In the genomic region with DNA sequence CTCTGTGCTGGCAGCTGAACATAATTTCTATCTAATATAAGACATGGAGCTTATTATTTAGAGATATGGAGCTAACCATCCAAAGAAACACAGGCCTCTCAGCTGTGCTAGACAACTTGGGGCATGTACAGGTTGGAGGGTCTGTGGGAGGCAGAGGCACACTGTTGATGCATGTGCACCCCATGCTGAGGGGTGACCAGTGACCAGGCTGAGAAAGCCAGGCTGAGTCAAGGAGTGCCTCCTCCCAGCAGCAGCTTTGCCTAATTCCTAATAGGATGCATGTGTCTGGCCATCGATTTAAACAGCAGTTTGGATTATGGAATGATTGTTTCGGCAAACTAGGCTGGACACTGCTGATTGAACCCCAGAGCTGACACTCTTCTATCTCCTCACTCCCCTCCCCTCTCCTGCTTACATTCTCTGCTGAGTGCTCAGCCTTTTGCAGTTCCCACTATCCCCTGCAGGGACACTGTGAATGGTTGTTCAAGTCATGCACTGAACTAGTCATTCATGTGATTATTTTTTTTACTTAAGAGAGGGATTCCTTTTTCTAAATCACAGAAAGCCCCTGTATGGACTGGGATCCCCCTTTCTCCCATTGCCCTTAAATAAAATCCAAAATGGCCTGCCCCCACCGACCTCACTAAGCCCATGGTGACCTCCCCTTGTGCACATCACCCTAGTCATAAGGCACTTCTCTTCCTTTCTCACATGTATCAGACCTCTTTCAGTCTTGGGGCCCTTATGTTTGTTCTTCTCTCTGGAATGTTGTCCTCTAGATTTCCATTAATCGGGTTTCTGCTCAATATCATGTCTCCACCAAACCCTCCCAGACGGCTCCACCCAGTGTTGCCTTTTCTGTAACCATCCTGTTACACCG, we compare ENCODE assay signal across 9 cellular contexts.
DNase-seq lines count a peak whose midpoint lies in the region; ATAC-seq and TF ChIP-seq lines count a peak whose summit lies in the region.
"Had no signal": no experiment of that assay in that cellular context is flagged by ENCODE, and none has a peak within 500 bp of the region (broad histone marks: within the 10 kb centered on the region; RNA-seq: fewer than 3 reads in every experiment).

No MANE protein-coding gene starts in this region.

- peak; percentile 41 for TF ChIP-seq CTCF in LNCaP clone FGC (IDR thresholded peaks at IDR 0.05; ENCODE audit: control insufficient read depth, extremely low read depth, insufficient read depth)
- TF ChIP-seq CTCF in brain microvascular endothelial cell (IDR thresholded peaks at IDR 0.05; ENCODE audit: low read depth, low read length, missing control alignments) = peak; percentile 80
- TF ChIP-seq CTCF in right lobe of liver (IDR thresholded peaks at IDR 0.05) = peak in 3 of 4 donors; percentile 34 to 39 (median 35)

- ATAC-seq in right lobe of liver (no peak), HG02798 (IDR thresholded peaks at IDR 0.05; ENCODE audit: poor library complexity, unreplicated experiment) (no peak), GM21526 (IDR thresholded peaks at IDR 0.05; ENCODE audit: low FRiP score, unreplicated experiment) (no peak)

- H3K9me3 ChIP-seq in right lobe of liver = no peaks in the 10 kb centered on the region

- H3K4me3 ChIP-seq in LNCaP clone FGC (ENCODE audit: low read depth, low read length) (no peak overlapping the region), brain microvascular endothelial cell (ENCODE audit: low read depth, low read length) (no peak overlapping the region), right lobe of liver (no peak overlapping the region)

- H3K27ac ChIP-seq in brain microvascular endothelial cell (no peak overlapping the region), right lobe of liver (no peak overlapping the region)

- no peak for TF ChIP-seq POLR2A in right lobe of liver (IDR thresholded peaks at IDR 0.05)

- H3K36me3 ChIP-seq in brain microvascular endothelial cell (replicated peaks) = no peaks in the 10 kb centered on the region
- H3K36me3 ChIP-seq in right lobe of liver = no peaks in the 10 kb centered on the region

- 70% methylated on average over 6 of the region's 6 CpGs for WGBS in right lobe of liver (ENCODE audit: insufficient coverage, low coverage, low lambda C conversion rate, missing lambda C conversion rate)

- peaks cover 0 to 20% (median 6%) of the 10 kb centered on the region in 4 donors for H3K4me1 ChIP-seq in right lobe of liver

- H3K27me3 ChIP-seq in brain microvascular endothelial cell (replicated peaks) (peaks cover 7% of the 10 kb centered on the region), right lobe of liver (no peaks in the 10 kb centered on the region)

- intact Hi-C loops in right lobe of liver (cut with DNase I) = no loop called here

- in situ Hi-C loops in brain microvascular endothelial cell (cut with HindIII; ENCODE audit: low pct_ligation_motif_present, low sequenced_read_pairs) = no loop called here

- peak; percentile 14 for DNase-seq in activated naive CD4-positive, alpha-beta T cell treated with Interleukin-2 at 50 U/mL for 16 hours
- DNase-seq in activated naive CD4-positive, alpha-beta T cell (lab: John Stamatoyannopoulos, UW) = no peak
- DNase-seq in LNCaP clone FGC (ENCODE audit: low read depth) (no peak), brain microvascular endothelial cell (peak; percentile 56), right lobe of liver (no peak), NCI-H2081 treated with DMSO at 0.1 percent for 48 hours (lab: John Stamatoyannopoulos, UW) (no peak)
- DNase-seq: right cardiac atrium had no signal

Comparison
In these comparisons a context has a peak if more than half of its experiments do, and no peak if none do; other contexts are left out.
1. DNase-seq: peak in activated naive CD4-positive, alpha-beta T cell treated with Interleukin-2 at 50 U/mL for 16 hours (single experiment) and brain microvascular endothelial cell (single experiment); none in activated naive CD4-positive, alpha-beta T cell (0 of 4), LNCaP clone FGC (single experiment), right lobe of liver (0 of 3) and NCI-H2081 treated with DMSO at 0.1 percent for 48 hours (single experiment).
2. Peak in every context shown above with its lines, with median percentiles within 50 percentile points of each other: CTCF ChIP-seq.